8 cellular contexts compared by ENCODE assay signal in genomic region chr10:3095373-3096139, GRCh38. TPM values are rescaled to one million over a fixed set of nuclear protein-coding genes. Genes with fewer than 3 reads are reported as not detected.
DNase-seq lines count a peak whose midpoint lies in the region; ATAC-seq and TF ChIP-seq lines count a peak whose summit lies in the region.

No MANE protein-coding gene starts in this region.

- no peak overlapping the region for H2AK5ac ChIP-seq in H9 (ENCODE audit: insufficient read length, low read length)

- no peak overlapping the region for H2BK120ac ChIP-seq in H9 (ENCODE audit: low read depth, low read length, poor library complexity, severe bottlenecking)

- no peak overlapping the region for H2BK12ac ChIP-seq in H9 (ENCODE audit: insufficient read length, low read depth, low read length)

- H3K27me3 ChIP-seq in BLaER1 treated with 17β-estradiol and CSF1 and Interleukin-3, amounts not matched to agents 10 nM and 100 nM = no peaks in the 10 kb centered on the region
- H3K27me3 ChIP-seq in H9 (ENCODE audit: insufficient read depth, low read length) (no peaks in the 10 kb centered on the region), PC-9 (ENCODE audit: insufficient read depth, low read depth) (no peaks in the 10 kb centered on the region), right cardiac atrium (ENCODE audit: control insufficient read depth, insufficient read depth) (no peaks in the 10 kb centered on the region), spleen (replicated peaks in 1 of 7) (no peaks in the 10 kb centered on the region)

- peak; percentile 72 for ATAC-seq in activated naive CD8-positive, alpha-beta T cell treated with anti-CD3 and anti-CD28 coated beads, Interleukin-2, amount 10 ng/mL, durations not matched to agents 7 days and 5 days (ENCODE audit: low read depth)
- ATAC-seq in right cardiac atrium (peak; percentile 67 to 86), HG02870 (IDR thresholded peaks at IDR 0.05; ENCODE audit: unreplicated experiment) (no peak)

- H3K4me2 ChIP-seq in BLaER1 treated with 17β-estradiol and CSF1 and Interleukin-3, amounts not matched to agents 10 nM and 100 nM = peak overlapping the region; percentile 74 to 91 (median 82)
- no peak overlapping the region for H3K4me2 ChIP-seq in H9 (ENCODE audit: insufficient read depth, insufficient read length, low read length)
- H3K4me2 ChIP-seq in PC-9 = peak overlapping the region; percentile 70

- no peaks in the 10 kb centered on the region for H3K9me3 Mint-ChIP-seq in H9
- H3K9me3 Mint-ChIP-seq in activated naive CD8-positive, alpha-beta T cell treated with anti-CD3 and anti-CD28 coated beads, Interleukin-2, amount 10 ng/mL, durations not matched to agents 7 days and 5 days = no peaks in the 10 kb centered on the region

- POLR2A ChIA-PET in PC-9 (lab: Charles Lee; ENCODE audit: unreplicated experiment) = interaction anchor here (0.6 to 1.2 kb wide), 6 partner anchors 12 to 1986 kb away, joined by 3 to 10 read pairs (median 4); no protein-coding TSS in a partner anchor
- POLR2A ChIA-PET in activated naive CD8-positive, alpha-beta T cell treated with anti-CD3 and anti-CD28 coated beads, Interleukin-2, amount 10 ng/mL, durations not matched to agents 7 days and 5 days (lab: Charles Lee) = no interaction called here

- WGBS in H9 (ENCODE audit: extremely low coverage, insufficient read length, low lambda C conversion rate) = no CpG with 5 or more reads among the region's 17 CpGs
- 11% methylated on average over 17 of the region's 17 CpGs for WGBS in right cardiac atrium
- WGBS in spleen, 5 donors = 33 to 44% (median 34%) methylated on average over 17 of the region's 17 CpGs

- peaks cover 58 to 97% (median 89%) of the 10 kb centered on the region in 10 experiments for H3K4me1 ChIP-seq in BLaER1 treated with 17β-estradiol and CSF1 and Interleukin-3, amounts not matched to agents 10 nM and 100 nM
- H3K4me1 ChIP-seq in H9 (ENCODE audit: insufficient read depth, low read length) = peaks cover 5% of the 10 kb centered on the region; the same call in 1 of the 2 replicates
- peaks cover 54% of the 10 kb centered on the region for H3K4me1 ChIP-seq in PC-9 (replicated peaks; ENCODE audit: insufficient read depth)
- peaks cover 12% of the 10 kb centered on the region for H3K4me1 ChIP-seq in right cardiac atrium (ENCODE audit: control insufficient read depth, insufficient read depth, low read length)
- peaks cover 0 to 52% (median 19%) of the 10 kb centered on the region in 6 donors for H3K4me1 ChIP-seq in spleen

- H3K36me3 ChIP-seq in BLaER1 treated with 17β-estradiol and CSF1 and Interleukin-3, amounts not matched to agents 10 nM and 100 nM = peaks cover 26 to 95% (median 79%) of the 10 kb centered on the region in 11 experiments
- H3K36me3 ChIP-seq in PC-9 (ENCODE audit: low read depth) (0 out of 2 replicates have a peak, but pooled peaks cover 4% of the 10 kb centered on the region), spleen (peaks cover 0 to 25% (median 3%) of the 10 kb centered on the region in 6 donors)

- H3K4me1 Mint-ChIP-seq in H9 = peaks cover 30 to 45% of the 10 kb centered on the region in 2 experiments
- H3K4me1 Mint-ChIP-seq in activated naive CD8-positive, alpha-beta T cell treated with anti-CD3 and anti-CD28 coated beads, Interleukin-2, amount 10 ng/mL, durations not matched to agents 7 days and 5 days = peaks cover 52% of the 10 kb centered on the region

- no peak overlapping the region for H3K4ac ChIP-seq in H9 (ENCODE audit: low read depth, low read length)

- no peaks in the 10 kb centered on the region for H3K23me2 ChIP-seq in H9 (ENCODE audit: insufficient read length, low read depth, low read length, poor library complexity, severe bottlenecking)

- TF ChIP-seq POLR2A in spleen (IDR thresholded peaks at IDR 0.05) = no peak

- no peak overlapping the region for H4K91ac ChIP-seq in H9 (ENCODE audit: insufficient read length, low read depth, low read length)

- CTCF ChIA-PET in PC-9 (lab: Charles Lee) = interaction anchor here (0.9 kb wide), 1 partner anchor 26 kb away, joined by 3 read pairs; no protein-coding TSS in a partner anchor

- no peak for TF ChIP-seq CTCF in H9 (conservative IDR thresholded peaks at IDR 0.05)
- no peak for TF ChIP-seq CTCF in PC-9 (conservative IDR thresholded peaks at IDR 0.05)
- TF ChIP-seq CTCF in spleen (IDR thresholded peaks at IDR 0.05 in 8 of 11, conservative IDR thresholded peaks at IDR 0.05 in 3 of 11) = no peak

- H3K9ac ChIP-seq in BLaER1 treated with 17β-estradiol and CSF1 and Interleukin-3, amounts not matched to agents 10 nM and 100 nM = peak overlapping the region; percentile 60 to 82 (median 70)
- no peak overlapping the region for H3K9ac ChIP-seq in H9 (ENCODE audit: extremely low read depth, insufficient read length, low read length)

- H4K20me1 ChIP-seq in BLaER1 treated with 17β-estradiol and CSF1 and Interleukin-3, amounts not matched to agents 10 nM and 100 nM = peaks cover 0 to 88% (median 53%) of the 10 kb centered on the region in 11 experiments; a peak in 17 of 22 replicates
- H4K20me1 ChIP-seq in H9 (ENCODE audit: control insufficient read depth, insufficient read depth, insufficient read length) = peaks cover 2% of the 10 kb centered on the region
- no peaks in the 10 kb centered on the region for H4K20me1 ChIP-seq in PC-9 (ENCODE audit: insufficient read depth)

- no peaks in the 10 kb centered on the region for H3K9me2 ChIP-seq in PC-9 (ENCODE audit: insufficient read depth)

- H3K27me3 Mint-ChIP-seq in H9 (ENCODE audit: low read depth) = no peaks in the 10 kb centered on the region; the same call in 1 of the 2 replicates
- no peaks in the 10 kb centered on the region for H3K27me3 Mint-ChIP-seq in activated naive CD8-positive, alpha-beta T cell treated with anti-CD3 and anti-CD28 coated beads, Interleukin-2, amount 10 ng/mL, durations not matched to agents 7 days and 5 days

- no peak overlapping the region for H2BK15ac ChIP-seq in H9 (ENCODE audit: low read depth, low read length)

- peak overlapping the region in 2 of 3 experiments; percentile 29 to 63; a peak in 4 of 7 replicates for H3K27ac Mint-ChIP-seq in H9
- peak overlapping the region; percentile 82 for H3K27ac Mint-ChIP-seq in activated naive CD8-positive, alpha-beta T cell treated with anti-CD3 and anti-CD28 coated beads, Interleukin-2, amount 10 ng/mL, durations not matched to agents 7 days and 5 days

- H3K4me3 ChIP-seq in BLaER1 treated with 17β-estradiol and CSF1 and Interleukin-3, amounts not matched to agents 10 nM and 100 nM = peak overlapping the region in 5 of 10 experiments; percentile 1 to 34 (median 21); a peak in 7 of 20 replicates
- H3K4me3 ChIP-seq in PC-9 (peak overlapping the region; percentile 25; the same call in 1 of the 2 replicates), right cardiac atrium (ENCODE audit: low read length) (peak overlapping the region; percentile 7), spleen (peak overlapping the region in 2 of 8 donors; percentile 2 to 28)

- no peak overlapping the region for H4K8ac ChIP-seq in H9 (replicated peaks; ENCODE audit: insufficient read length, low read depth, low read length)

- H3K18ac ChIP-seq in H9 (ENCODE audit: insufficient read length, low read depth, low read length) = no peak overlapping the region

- peaks cover 40% of the 10 kb centered on the region for H3F3A ChIP-seq in PC-9 (ENCODE audit: insufficient read depth, low read depth)

- H3K23ac ChIP-seq in H9 (ENCODE audit: insufficient read length, low read depth, low read length) = no peak overlapping the region

- peaks cover 0 to 7% (median 0%) of the 10 kb centered on the region in 11 experiments; a peak in 1 of 22 replicates for H3K9me3 ChIP-seq in BLaER1 treated with 17β-estradiol and CSF1 and Interleukin-3, amounts not matched to agents 10 nM and 100 nM (replicated peaks in 1 of 11)
- H3K9me3 ChIP-seq in H9 (ENCODE audit: control insufficient read depth, low read depth, low read length) (no peaks in the 10 kb centered on the region), PC-9 (ENCODE audit: insufficient read depth, low read depth) (no peaks in the 10 kb centered on the region), right cardiac atrium (ENCODE audit: control insufficient read depth, low read length) (no peaks in the 10 kb centered on the region), spleen (no peaks in the 10 kb centered on the region)

- H2BK5ac ChIP-seq in H9 (ENCODE audit: insufficient read length, low read length) = no peak overlapping the region

- no TSS peak for BruUV-seq in PC-9 (replicated peaks; lab: Mats Ljungman, UMichigan)

- H3K79me2 ChIP-seq in H9 (ENCODE audit: insufficient read depth, low read length) = peaks cover 7% of the 10 kb centered on the region; the same call in 1 of the 2 replicates
- H3K79me2 ChIP-seq in PC-9 (ENCODE audit: low read depth) = peaks cover 56% of the 10 kb centered on the region

- peak overlapping the region; percentile 69 to 97 (median 88); a peak in 21 of 22 replicates for H3K27ac ChIP-seq in BLaER1 treated with 17β-estradiol and CSF1 and Interleukin-3, amounts not matched to agents 10 nM and 100 nM
- H3K27ac ChIP-seq in H9 (ENCODE audit: insufficient read length, low read depth, low read length) (no peak overlapping the region), PC-9 (peak overlapping the region; percentile 99), right cardiac atrium (ENCODE audit: low read length) (peak overlapping the region; percentile 83), spleen (peak overlapping the region in 6 of 8 donors; percentile 26 to 71 (median 66))

- no peak overlapping the region for H3K56ac ChIP-seq in H9 (ENCODE audit: insufficient read length, low read depth, low read length)

- H3K79me1 ChIP-seq in H9 (ENCODE audit: insufficient read depth, low read depth, low read length, poor library complexity, severe bottlenecking) = peaks cover 11% of the 10 kb centered on the region

- H2BK20ac ChIP-seq in H9 (ENCODE audit: low read depth, low read length, poor library complexity, severe bottlenecking) = no peak overlapping the region

- H3K14ac ChIP-seq in H9 (ENCODE audit: insufficient read depth, low read length) = no peak overlapping the region

- intact Hi-C loops in PC-9 (cut with micrococcal nuclease; ENCODE audit: unreplicated experiment) = loop anchor here (1.0 kb wide), 2 partner anchors 12 to 52 kb away; no protein-coding TSS in a partner anchor
- intact Hi-C loops in right cardiac atrium (cut with DNase I) = no loop called here
- intact Hi-C loops in spleen (cut with DNase I; ENCODE audit: low total_unique reads) = no loop called here

- no peak overlapping the region for H3T11ph ChIP-seq in H9 (ENCODE audit: low read length)

- DNase-seq in H9 (no peak), PC-9 (peak; percentile 68 to 98), right cardiac atrium (peak in 1 of 3 donors; percentile 48), spleen (no peak), NCI-H2196 (lab: John Stamatoyannopoulos, UW; ENCODE audit: unreplicated experiment) (no peak)
- no peak for DNase-seq in activated naive CD8-positive, alpha-beta T cell treated with anti-CD3 and anti-CD28 coated beads, Interleukin-2, amount 10 ng/mL, durations not matched to agents 7 days and 5 days

- H2AFZ ChIP-seq in H9 (ENCODE audit: low read length) = no peak overlapping the region
- no peak overlapping the region for H2AFZ ChIP-seq in PC-9

- peaks cover 24 to 41% (median 39%) of the 10 kb centered on the region in 3 experiments for H3K36me3 Mint-ChIP-seq in H9 (ENCODE audit: insufficient read depth in 1 of 3, low read depth in 3 of 3)
- peaks cover 38% of the 10 kb centered on the region for H3K36me3 Mint-ChIP-seq in activated naive CD8-positive, alpha-beta T cell treated with anti-CD3 and anti-CD28 coated beads, Interleukin-2, amount 10 ng/mL, durations not matched to agents 7 days and 5 days

- no peak overlapping the region for H4K5ac ChIP-seq in H9 (ENCODE audit: insufficient read length, low read depth, low read length)

- H3K4me3 Mint-ChIP-seq in H9 = no peak overlapping the region
- peak overlapping the region; percentile 65 for H3K4me3 Mint-ChIP-seq in activated naive CD8-positive, alpha-beta T cell treated with anti-CD3 and anti-CD28 coated beads, Interleukin-2, amount 10 ng/mL, durations not matched to agents 7 days and 5 days

RNA-seq across cellular contexts. Expression of gene PFKP, which starts 28.2 kb away (rescaled TPM):
- total RNA-seq in H9 (2021) = 145 and 148 TPM in 2 replicates
- 222 and 234 TPM in 2 replicates for total RNA-seq in PC-9 (2021)
- 100 to 1,000 TPM; 193 to 215 TPM for total RNA-seq in activated naive CD8-positive, alpha-beta T cell treated with anti-CD3 and anti-CD28 coated beads, Interleukin-2, amount 10 ng/mL, durations not matched to agents 7 days and 5 days
- 100 to 1,000 TPM in 3 of 4 donors, 10 to 100 TPM in 1; 88.7 to 120 (median 114) TPM for total RNA-seq in right cardiac atrium
- polyA plus RNA-seq in right cardiac atrium = 86.8 TPM
- 10 to 100 TPM; 19.5 to 60.9 (median 28.8) TPM for total RNA-seq in spleen
- 10 to 100 TPM; 19.0 to 44.6 (median 21.3) TPM for polyA plus RNA-seq in spleen

Comparison
In these comparisons a context has a peak if more than half of its experiments do, and no peak if none do; other contexts are left out.
1. DNase-seq: peak in PC-9 (2 of 2); none in H9 (single experiment), activated naive CD8-positive, alpha-beta T cell treated with anti-CD3 and anti-CD28 coated beads, Interleukin-2, amount 10 ng/mL, durations not matched to agents 7 days and 5 days (single experiment), spleen (single experiment) and NCI-H2196 (single experiment).